In the genomic region with DNA sequence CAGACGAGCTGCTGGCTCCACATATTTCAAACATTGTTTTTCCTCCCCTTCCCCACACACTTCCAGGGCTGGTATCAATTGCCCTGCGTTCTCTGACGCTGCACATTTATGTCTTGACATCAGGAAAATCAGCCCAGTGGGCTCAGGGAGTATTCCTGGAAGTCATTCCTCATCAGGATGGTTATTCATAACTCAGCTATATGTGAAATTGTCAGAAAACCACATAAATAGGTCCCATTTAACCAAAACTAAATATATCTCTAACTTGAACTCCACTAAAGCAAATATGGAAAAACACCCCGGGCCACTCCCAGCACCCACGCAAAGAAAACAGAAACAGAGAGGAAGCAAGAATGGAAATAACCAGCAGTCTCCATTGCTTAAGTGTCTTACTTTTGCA, we compare ENCODE assay signal across 29 cellular contexts.
DNase-seq lines count a peak whose midpoint lies in the region; FAIRE-seq and TF ChIP-seq lines count a peak whose summit lies in the region.
"Had no signal": no experiment of that assay in that cellular context is flagged by ENCODE, and none has a peak within 500 bp of the region (broad histone marks: within the 10 kb centered on the region; RNA-seq: fewer than 3 reads in every experiment).

No MANE protein-coding gene starts in this region.

- peak overlapping the region; percentile 2 to 82 (median 44); a peak in 21 of 22 replicates for H3K4me2 ChIP-seq in BLaER1 treated with 17β-estradiol and CSF1 and Interleukin-3, amounts not matched to agents 10 nM and 100 nM
- H3K4me2 ChIP-seq: A549 had no signal

- peaks cover 52% of the 10 kb centered on the region for H3K4me1 Mint-ChIP-seq in osteocyte (ENCODE audit: unreplicated experiment)

- DNase-seq in ascending aorta (ENCODE audit: low spot score in 2 of 2) (no peak), esophagus squamous epithelium (lab: John Stamatoyannopoulos, UW) (no peak), osteocyte (ENCODE audit: extremely low spot score, unreplicated experiment) (peak; percentile 49), GM19238 (ENCODE audit: insufficient read length, low spot score) (no peak), AG20443 (ENCODE audit: low spot score) (no peak), RCC 7860 (ENCODE audit: low spot score) (no peak), GM12892 (ENCODE audit: insufficient read length) (no peak)
- DNase-seq: activated CD4-positive, CD25-positive, alpha-beta regulatory T cell treated with anti-CD3 and anti-CD28 coated beads, Interleukin-2, amount 50 U/mL, for 72 hours; activated CD8-positive, alpha-beta memory T cell treated with anti-CD3 and anti-CD28 coated beads for 24 hours; activated naive CD4-positive, alpha-beta T cell; activated T-cell treated with anti-CD3 and anti-CD28 coated beads, Interleukin-2, amount 50 U/mL, for 1 hour; Caco-2; dermis blood vessel endothelial cell; glutamatergic neuron; NCI-H1092; NCI-H187 treated with DMSO at 0.1 percent for 48 hours; NCI-H524 treated with DMSO at 0.1 percent for 48 hours; nucleus accumbens; Peyer's patch; retina; stimulated activated CD4-positive, alpha-beta T cell treated with anti-CD3 and anti-CD28 coated beads, Interleukin-12 subunit alpha, Interleukin-12 subunit beta, amount 100 ng/mL, for 4 hours; stimulated activated CD4-positive, alpha-beta T cell treated with anti-CD3 and anti-CD28 coated beads, Interleukin-4, amount 100 ng/mL, for 4 hours; T-helper 1 cell had no signal

- H3K4me1 ChIP-seq in BLaER1 treated with 17β-estradiol and CSF1 and Interleukin-3, amounts not matched to agents 10 nM and 100 nM = peaks cover 19 to 43% (median 28%) of the 10 kb centered on the region in 10 experiments
- H3K4me1 ChIP-seq in ascending aorta (peaks cover 0 to 19% of the 10 kb centered on the region in 2 donors), esophagus squamous epithelium (peaks cover 0 to 39% (median 19%) of the 10 kb centered on the region in 3 donors)
- H3K4me1 ChIP-seq: A549 had no signal

- H3K4me3 Mint-ChIP-seq in osteocyte (ENCODE audit: unreplicated experiment) = peak overlapping the region; percentile 1
- H3K4me3 Mint-ChIP-seq: B cell; stimulated activated naive CD8-positive, alpha-beta T cell treated with anti-CD3 and anti-CD28 coated beads, Interleukin-15, Interleukin-2, amounts not matched to agents 100 ng/mL and 50 ng/mL, for 24 hours; type B pancreatic cell had no signal

- H3K4me3 ChIP-seq in BLaER1 treated with 17β-estradiol and CSF1 and Interleukin-3, amounts not matched to agents 10 nM and 100 nM = no peak overlapping the region
- no peak overlapping the region for H3K4me3 ChIP-seq in ascending aorta
- no peak overlapping the region for H3K4me3 ChIP-seq in esophagus squamous epithelium
- H3K4me3 ChIP-seq: A549, adrenal gland, Peyer's patch had no signal

- H3K27me3 ChIP-seq in BLaER1 treated with 17β-estradiol and CSF1 and Interleukin-3, amounts not matched to agents 10 nM and 100 nM = no peaks in the 10 kb centered on the region
- H3K27me3 ChIP-seq in ascending aorta = no peaks in the 10 kb centered on the region
- H3K27me3 ChIP-seq in esophagus squamous epithelium = no peaks in the 10 kb centered on the region
- H3K27me3 ChIP-seq: adrenal gland, Peyer's patch had no signal

- H3K27me3 Mint-ChIP-seq in osteocyte (ENCODE audit: unreplicated experiment) = no peaks in the 10 kb centered on the region
- H3K27me3 Mint-ChIP-seq: B cell; stimulated activated naive CD8-positive, alpha-beta T cell treated with anti-CD3 and anti-CD28 coated beads, Interleukin-15, Interleukin-2, amounts not matched to agents 100 ng/mL and 50 ng/mL, for 24 hours; type B pancreatic cell had no signal

- peak overlapping the region in 1 of 11 experiments; percentile 37; a peak in 2 of 22 replicates for H3K27ac ChIP-seq in BLaER1 treated with 17β-estradiol and CSF1 and Interleukin-3, amounts not matched to agents 10 nM and 100 nM
- peak overlapping the region; percentile 56 to 73 for H3K27ac ChIP-seq in ascending aorta
- peak overlapping the region in 3 of 4 donors; percentile 51 to 67 (median 59) for H3K27ac ChIP-seq in esophagus squamous epithelium
- H3K27ac ChIP-seq: A549, adrenal gland, Peyer's patch had no signal

- intact Hi-C loops in ascending aorta (cut with DNase I) (loop anchor here (5.0 kb wide), 1 partner anchor 175 kb away; no protein-coding TSS in a partner anchor), esophagus squamous epithelium (cut with DNase I) (no loop called here)

- TF ChIP-seq POLR2A in esophagus squamous epithelium (IDR thresholded peaks at IDR 0.05) = no peak
- no peak for TF ChIP-seq POLR2A in GM12892 (IDR thresholded peaks at IDR 0.05; ENCODE audit: low read depth, low read length)

- H3K36me3 Mint-ChIP-seq in osteocyte (ENCODE audit: unreplicated experiment) = no peaks in the 10 kb centered on the region
- H3K36me3 Mint-ChIP-seq: type B pancreatic cell had no signal

- peak overlapping the region; percentile 65 for H3K27ac Mint-ChIP-seq in osteocyte (ENCODE audit: unreplicated experiment)
- H3K27ac Mint-ChIP-seq: B cell; stimulated activated naive CD8-positive, alpha-beta T cell treated with anti-CD3 and anti-CD28 coated beads, Interleukin-15, Interleukin-2, amounts not matched to agents 100 ng/mL and 50 ng/mL, for 24 hours; type B pancreatic cell had no signal

- no peak overlapping the region for H3K9ac ChIP-seq in BLaER1 treated with 17β-estradiol and CSF1 and Interleukin-3, amounts not matched to agents 10 nM and 100 nM

- no peaks in the 10 kb centered on the region for H3K9me3 Mint-ChIP-seq in osteocyte (ENCODE audit: unreplicated experiment)
- H3K9me3 Mint-ChIP-seq: stimulated activated naive CD8-positive, alpha-beta T cell treated with anti-CD3 and anti-CD28 coated beads, Interleukin-15, Interleukin-2, amounts not matched to agents 100 ng/mL and 50 ng/mL, for 24 hours; type B pancreatic cell had no signal

- TF ChIP-seq CTCF in ascending aorta (IDR thresholded peaks at IDR 0.05) (no peak), esophagus squamous epithelium (IDR thresholded peaks at IDR 0.05) (no peak), osteocyte (IDR thresholded peaks at IDR 0.05) (no peak)

- no peaks in the 10 kb centered on the region; a peak in 2 of 22 replicates for H3K36me3 ChIP-seq in BLaER1 treated with 17β-estradiol and CSF1 and Interleukin-3, amounts not matched to agents 10 nM and 100 nM
- H3K36me3 ChIP-seq in ascending aorta = no peaks in the 10 kb centered on the region
- no peaks in the 10 kb centered on the region for H3K36me3 ChIP-seq in esophagus squamous epithelium
- H3K36me3 ChIP-seq: adrenal gland, Peyer's patch had no signal

- FAIRE-seq in RCC 7860 (lab: Jason Lieb, UNC) (no peak), GM12892 (lab: Jason Lieb, UNC) (no peak)
- FAIRE-seq: A549 had no signal

- H3K9me3 ChIP-seq in BLaER1 treated with 17β-estradiol and CSF1 and Interleukin-3, amounts not matched to agents 10 nM and 100 nM (replicated peaks in 1 of 11) = peaks cover 8 to 32% (median 22%) of the 10 kb centered on the region in 11 experiments
- no peaks in the 10 kb centered on the region for H3K9me3 ChIP-seq in ascending aorta
- no peaks in the 10 kb centered on the region for H3K9me3 ChIP-seq in esophagus squamous epithelium
- H3K9me3 ChIP-seq: A549, adrenal gland, Caco-2, Peyer's patch had no signal

- no peaks in the 10 kb centered on the region for H4K20me1 ChIP-seq in BLaER1 treated with 17β-estradiol and CSF1 and Interleukin-3, amounts not matched to agents 10 nM and 100 nM

- 62 to 82% methylated on average over 4 to 5 of the region's 5 CpGs for WGBS in esophagus squamous epithelium, 2 donors
